ENCODE assay signal across 2 cellular contexts in the genomic region with DNA sequence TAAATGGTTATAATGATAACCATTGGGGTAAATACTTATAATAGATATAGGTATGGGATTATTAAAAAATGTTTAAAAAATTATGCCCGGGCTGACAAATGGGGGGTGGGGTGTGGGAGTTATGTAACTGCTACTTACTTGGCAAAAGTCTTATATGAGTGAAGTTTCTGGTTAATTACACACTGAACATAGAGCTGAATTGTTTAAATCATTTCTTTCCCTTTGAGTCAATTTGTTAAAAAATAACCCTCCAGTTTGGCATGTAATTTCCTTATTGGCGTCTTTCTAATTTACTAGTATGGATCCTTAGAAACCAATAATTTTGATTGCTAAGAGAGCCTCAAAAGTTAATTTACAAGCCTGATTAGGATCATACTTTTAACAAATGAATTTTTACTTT.
A peak's percentile ranks its signal among the peaks of the same experiment; 100 is the strongest.
TF ChIP-seq lines count a peak whose summit lies in the region.

No MANE protein-coding gene starts in this region.

TF ChIP-seq in GM12878, 131 proteins besides CTCF, POLR2A, EP300 and RAD21 (continues in another document):
- TF ChIP-seq RAD51 (IDR thresholded peaks at IDR 0.05) (no peak), ZNF274 (IDR thresholded peaks at IDR 0.05; ENCODE audit: insufficient read depth, insufficient read length) (no peak), RB1 (IDR thresholded peaks at IDR 0.05; ENCODE audit: borderline replicate concordance) (no peak), ATF7 (IDR thresholded peaks at IDR 0.05; ENCODE audit: low read depth) (no peak; the same call in 1 of the 2 replicates), YY1 (IDR thresholded peaks at IDR 0.05; ENCODE audit: low read depth, low read length) (no peak), JUNB (IDR thresholded peaks at IDR 0.05) (no peak), IKZF2 (IDR thresholded peaks at IDR 0.05) (no peak), BHLHE40 (IDR thresholded peaks at IDR 0.05; ENCODE audit: borderline replicate concordance in 1 of 2, low read depth in 2 of 2, low read length in 1 of 2) (no peak), NR2F1 (conservative IDR thresholded peaks at IDR 0.05) (0 out of 2 replicates have a peak, but pooled peaks have one; percentile 23), CEBPB (IDR thresholded peaks at IDR 0.05; ENCODE audit: borderline replicate concordance in 1 of 2, low read depth in 2 of 2, low read length in 2 of 2) (no peak), CBFB (IDR thresholded peaks at IDR 0.05; ENCODE audit: low read depth) (no peak), KAT2A (conservative IDR thresholded peaks at IDR 0.05; ENCODE audit: control insufficient read depth, low read depth, low read length) (no peak), RBBP5 (conservative IDR thresholded peaks at IDR 0.05) (no peak), ZZZ3 (IDR thresholded peaks at IDR 0.05; ENCODE audit: control insufficient read depth, insufficient read length, low read depth) (no peak), NFXL1 (IDR thresholded peaks at IDR 0.05; ENCODE audit: borderline replicate concordance) (no peak), FOXK2 (IDR thresholded peaks at IDR 0.05) (no peak), BMI1 (IDR thresholded peaks at IDR 0.05; ENCODE audit: borderline replicate concordance) (no peak)
- TF ChIP-seq, protein P1, sequence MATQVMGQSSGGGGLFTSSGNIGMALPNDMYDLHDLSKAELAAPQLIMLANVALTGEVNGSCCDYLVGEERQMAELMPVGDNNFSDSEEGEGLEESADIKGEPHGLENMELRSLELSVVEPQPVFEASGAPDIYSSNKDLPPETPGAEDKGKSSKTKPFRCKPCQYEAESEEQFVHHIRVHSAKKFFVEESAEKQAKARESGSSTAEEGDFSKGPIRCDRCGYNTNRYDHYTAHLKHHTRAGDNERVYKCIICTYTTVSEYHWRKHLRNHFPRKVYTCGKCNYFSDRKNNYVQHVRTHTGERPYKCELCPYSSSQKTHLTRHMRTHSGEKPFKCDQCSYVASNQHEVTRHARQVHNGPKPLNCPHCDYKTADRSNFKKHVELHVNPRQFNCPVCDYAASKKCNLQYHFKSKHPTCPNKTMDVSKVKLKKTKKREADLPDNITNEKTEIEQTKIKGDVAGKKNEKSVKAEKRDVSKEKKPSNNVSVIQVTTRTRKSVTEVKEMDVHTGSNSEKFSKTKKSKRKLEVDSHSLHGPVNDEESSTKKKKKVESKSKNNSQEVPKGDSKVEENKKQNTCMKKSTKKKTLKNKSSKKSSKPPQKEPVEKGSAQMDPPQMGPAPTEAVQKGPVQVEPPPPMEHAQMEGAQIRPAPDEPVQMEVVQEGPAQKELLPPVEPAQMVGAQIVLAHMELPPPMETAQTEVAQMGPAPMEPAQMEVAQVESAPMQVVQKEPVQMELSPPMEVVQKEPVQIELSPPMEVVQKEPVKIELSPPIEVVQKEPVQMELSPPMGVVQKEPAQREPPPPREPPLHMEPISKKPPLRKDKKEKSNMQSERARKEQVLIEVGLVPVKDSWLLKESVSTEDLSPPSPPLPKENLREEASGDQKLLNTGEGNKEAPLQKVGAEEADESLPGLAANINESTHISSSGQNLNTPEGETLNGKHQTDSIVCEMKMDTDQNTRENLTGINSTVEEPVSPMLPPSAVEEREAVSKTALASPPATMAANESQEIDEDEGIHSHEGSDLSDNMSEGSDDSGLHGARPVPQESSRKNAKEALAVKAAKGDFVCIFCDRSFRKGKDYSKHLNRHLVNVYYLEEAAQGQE (IDR thresholded peaks at IDR 0.05; ENCODE audit: low read depth, low read length), result no peak
- TF ChIP-seq, protein P2, sequence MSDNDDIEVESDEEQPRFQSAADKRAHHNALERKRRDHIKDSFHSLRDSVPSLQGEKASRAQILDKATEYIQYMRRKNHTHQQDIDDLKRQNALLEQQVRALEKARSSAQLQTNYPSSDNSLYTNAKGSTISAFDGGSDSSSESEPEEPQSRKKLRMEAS (IDR thresholded peaks at IDR 0.05; ENCODE audit: low read depth, low read length), result no peak
- TF ChIP-seq, protein P3, sequence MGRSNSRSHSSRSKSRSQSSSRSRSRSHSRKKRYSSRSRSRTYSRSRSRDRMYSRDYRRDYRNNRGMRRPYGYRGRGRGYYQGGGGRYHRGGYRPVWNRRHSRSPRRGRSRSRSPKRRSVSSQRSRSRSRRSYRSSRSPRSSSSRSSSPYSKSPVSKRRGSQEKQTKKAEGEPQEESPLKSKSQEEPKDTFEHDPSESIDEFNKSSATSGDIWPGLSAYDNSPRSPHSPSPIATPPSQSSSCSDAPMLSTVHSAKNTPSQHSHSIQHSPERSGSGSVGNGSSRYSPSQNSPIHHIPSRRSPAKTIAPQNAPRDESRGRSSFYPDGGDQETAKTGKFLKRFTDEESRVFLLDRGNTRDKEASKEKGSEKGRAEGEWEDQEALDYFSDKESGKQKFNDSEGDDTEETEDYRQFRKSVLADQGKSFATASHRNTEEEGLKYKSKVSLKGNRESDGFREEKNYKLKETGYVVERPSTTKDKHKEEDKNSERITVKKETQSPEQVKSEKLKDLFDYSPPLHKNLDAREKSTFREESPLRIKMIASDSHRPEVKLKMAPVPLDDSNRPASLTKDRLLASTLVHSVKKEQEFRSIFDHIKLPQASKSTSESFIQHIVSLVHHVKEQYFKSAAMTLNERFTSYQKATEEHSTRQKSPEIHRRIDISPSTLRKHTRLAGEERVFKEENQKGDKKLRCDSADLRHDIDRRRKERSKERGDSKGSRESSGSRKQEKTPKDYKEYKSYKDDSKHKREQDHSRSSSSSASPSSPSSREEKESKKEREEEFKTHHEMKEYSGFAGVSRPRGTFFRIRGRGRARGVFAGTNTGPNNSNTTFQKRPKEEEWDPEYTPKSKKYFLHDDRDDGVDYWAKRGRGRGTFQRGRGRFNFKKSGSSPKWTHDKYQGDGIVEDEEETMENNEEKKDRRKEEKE (IDR thresholded peaks at IDR 0.05), result no peak
- TF ChIP-seq, protein P4, sequence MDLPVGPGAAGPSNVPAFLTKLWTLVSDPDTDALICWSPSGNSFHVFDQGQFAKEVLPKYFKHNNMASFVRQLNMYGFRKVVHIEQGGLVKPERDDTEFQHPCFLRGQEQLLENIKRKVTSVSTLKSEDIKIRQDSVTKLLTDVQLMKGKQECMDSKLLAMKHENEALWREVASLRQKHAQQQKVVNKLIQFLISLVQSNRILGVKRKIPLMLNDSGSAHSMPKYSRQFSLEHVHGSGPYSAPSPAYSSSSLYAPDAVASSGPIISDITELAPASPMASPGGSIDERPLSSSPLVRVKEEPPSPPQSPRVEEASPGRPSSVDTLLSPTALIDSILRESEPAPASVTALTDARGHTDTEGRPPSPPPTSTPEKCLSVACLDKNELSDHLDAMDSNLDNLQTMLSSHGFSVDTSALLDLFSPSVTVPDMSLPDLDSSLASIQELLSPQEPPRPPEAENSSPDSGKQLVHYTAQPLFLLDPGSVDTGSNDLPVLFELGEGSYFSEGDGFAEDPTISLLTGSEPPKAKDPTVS (IDR thresholded peaks at IDR 0.05; ENCODE audit: low read depth, low read length), result no peak

TF ChIP-seq in HepG2, 621 proteins besides CTCF, POLR2A, EP300 and RAD21:
- TF ChIP-seq ZNF792 (CRISPR knock-in tag; IDR thresholded peaks at IDR 0.05) (no peak), ZNF660 (CRISPR knock-in tag; IDR thresholded peaks at IDR 0.05; ENCODE audit: borderline replicate concordance, low read depth) (no peak), HNRNPK (IDR thresholded peaks at IDR 0.05; ENCODE audit: low read depth, low read length, poor library complexity, severe bottlenecking) (peak; percentile 17)
TF ChIP-seq in HepG2: peak in this region for 1.
